19 cellular contexts compared by ENCODE assay signal in genomic region chr9:129647635-129648034, GRCh38. TPM values are rescaled to one million over a fixed set of nuclear protein-coding genes. Genes with fewer than 3 reads are reported as not detected.
DNase-seq lines count a peak whose midpoint lies in the region; ATAC-seq, FAIRE-seq and TF ChIP-seq lines count a peak whose summit lies in the region.
"Had no signal": no experiment of that assay in that cellular context is flagged by ENCODE, and none has a peak within 500 bp of the region (broad histone marks: within the 10 kb centered on the region; RNA-seq: fewer than 3 reads in every experiment).

No MANE protein-coding gene starts in this region.

- no peaks in the 10 kb centered on the region for H3K79me2 ChIP-seq in HepG2 (ENCODE audit: insufficient read depth, low read length)

- CTCF ChIA-PET in HepG2 (lab: Yijun Ruan, JAX; ENCODE audit: low intra/inter-chr PET ratio, low total read pairs) = no interaction called here

- peak overlapping the region; percentile 49 for H3K27ac Mint-ChIP-seq in nephron progenitor cell
- H3K27ac Mint-ChIP-seq: CD4-positive, CD25-positive, alpha-beta regulatory T cell had no signal

- H3K4me1 Mint-ChIP-seq in nephron progenitor cell = peaks cover 70% of the 10 kb centered on the region

- intact Hi-C loops in HepG2 (cut with micrococcal nuclease; ENCODE audit: unreplicated experiment) = no loop called here
- intact Hi-C loops in right lobe of liver (cut with DNase I) = loop anchor here (10.0 kb wide), 1 partner anchor 137 kb away; no protein-coding TSS in a partner anchor
- intact Hi-C loops in left colon (cut with DNase I, micrococcal nuclease) = no loop called here

- no peaks in the 10 kb centered on the region for H3K27me3 Mint-ChIP-seq in nephron progenitor cell (ENCODE audit: low read depth, poor library complexity)

- no peak overlapping the region for H2AFZ ChIP-seq in HepG2 (ENCODE audit: low read length)

- DNase-seq in HepG2 (ENCODE audit: low spot score) (no peak), right lobe of liver (no peak), nephron progenitor cell (no peak), middle frontal gyrus (ENCODE audit: extremely low spot score, low spot score) (no peak), left colon (no peak)
- no peak for DNase-seq in activated CD4-positive, alpha-beta T cell treated with anti-CD3 and anti-CD28 coated beads for 48 hours
- DNase-seq: BE2C; Caco-2; CD4-positive, CD25-positive, alpha-beta regulatory T cell; KBM-7; NCI-H1105; NCI-H2081; Right ventricle myocardium superior had no signal

- POLR2A ChIA-PET in HepG2 (lab: Yijun Ruan, JAX) = no interaction called here

- H3K36me3 ChIP-seq in HepG2 (replicated peaks in 1 of 2; ENCODE audit: control insufficient read depth in 1 of 2, insufficient read depth in 2 of 2, low read length in 2 of 2) (no peaks in the 10 kb centered on the region), right lobe of liver (no peaks in the 10 kb centered on the region)
- H3K36me3 ChIP-seq: BE2C, HAP-1 had no signal

- TF ChIP-seq EP300 in HepG2 (IDR thresholded peaks at IDR 0.05; ENCODE audit: low read depth in 2 of 2, low read length in 2 of 2) = no peak
- TF ChIP-seq EP300 in HepG2 (CRISPR knock-in tag; IDR thresholded peaks at IDR 0.05; ENCODE audit: borderline replicate concordance) = no peak

- TF ChIP-seq CTCF in HepG2 (CRISPR knock-in tag; IDR thresholded peaks at IDR 0.05) = no peak
- no peak for TF ChIP-seq CTCF in right lobe of liver (IDR thresholded peaks at IDR 0.05)
- TF ChIP-seq CTCF in nephron progenitor cell (IDR thresholded peaks at IDR 0.05) = no peak

- no peak overlapping the region for H3K4me2 ChIP-seq in HepG2 (ENCODE audit: low read depth, low read length)

- in situ Hi-C loops in HepG2 (cut with HindIII; ENCODE audit: extremely low pct_ligation_motif_present, low pct_unique_long_range_greater_than_20kb) = loop anchor here (10.0 kb wide), 1 partner anchor 137 kb away; no protein-coding TSS in a partner anchor

- no peak for TF ChIP-seq RAD21 in HepG2 (CRISPR knock-in tag; IDR thresholded peaks at IDR 0.05)

- H3K27me3 ChIP-seq in HepG2 (ENCODE audit: control insufficient read depth in 1 of 2, insufficient read depth in 2 of 2, low read length in 2 of 2) (peaks cover 10 to 46% of the 10 kb centered on the region in 2 experiments), right lobe of liver (no peaks in the 10 kb centered on the region)
- H3K27me3 ChIP-seq: BE2C had no signal

- H3K9me3 ChIP-seq in HepG2 (ENCODE audit: low read length) (no peaks in the 10 kb centered on the region), right lobe of liver (no peaks in the 10 kb centered on the region)
- H3K9me3 ChIP-seq: BE2C, Caco-2, HAP-1 had no signal

- BruUV-seq in HepG2 (replicated peaks; lab: Mats Ljungman, UMichigan) = no TSS peak

- H3K4me1 ChIP-seq in HepG2 (ENCODE audit: insufficient read depth, low read length) = peaks cover 17% of the 10 kb centered on the region
- no peaks in the 10 kb centered on the region for H3K4me1 ChIP-seq in right lobe of liver
- H3K4me1 ChIP-seq: Caco-2, HAP-1 had no signal

- H3K27ac ChIP-seq in HepG2 (ENCODE audit: extremely low read length, insufficient read depth, low read length) (no peak overlapping the region), right lobe of liver (no peak overlapping the region)
- H3K27ac ChIP-seq: SK-N-MC had no signal

- WGBS in HepG2 (ENCODE audit: low lambda C conversion rate) = 81% methylated on average over 10 of the region's 10 CpGs
- 73% methylated on average over 7 of the region's 10 CpGs for WGBS in right lobe of liver (ENCODE audit: insufficient coverage, low coverage, low lambda C conversion rate, missing lambda C conversion rate)

- peak overlapping the region; percentile 63 for H3K4me3 Mint-ChIP-seq in nephron progenitor cell

- TF ChIP-seq POLR2A in HepG2 (IDR thresholded peaks at IDR 0.05; ENCODE audit: insufficient read depth in 1 of 2, low read depth in 2 of 2, low read length in 2 of 2) (no peak), right lobe of liver (IDR thresholded peaks at IDR 0.05) (no peak)

- ATAC-seq in HepG2 (no peak), right lobe of liver (no peak), left colon (no peak)

- FAIRE-seq in HepG2 (lab: Jason Lieb, UNC) = no peak
- FAIRE-seq: A204.1, G401.6, RCC 7860 had no signal

- H3K36me3 Mint-ChIP-seq in nephron progenitor cell (ENCODE audit: low read depth) = no peaks in the 10 kb centered on the region
- H3K36me3 Mint-ChIP-seq: CD4-positive, CD25-positive, alpha-beta regulatory T cell had no signal

- H3K9me3 Mint-ChIP-seq in nephron progenitor cell = peaks cover 4% of the 10 kb centered on the region
- H3K9me3 Mint-ChIP-seq: CD4-positive, CD25-positive, alpha-beta regulatory T cell had no signal

- H3K4me3 ChIP-seq in HepG2 (replicated peaks in 1 of 3; ENCODE audit: insufficient read depth in 1 of 3, low read depth in 2 of 3, low read length in 3 of 3) = no peak overlapping the region
- no peak overlapping the region for H3K4me3 ChIP-seq in right lobe of liver
- H3K4me3 ChIP-seq: HAP-1, SK-N-MC had no signal

- no peak overlapping the region for H3K9ac ChIP-seq in HepG2 (ENCODE audit: insufficient read depth, low read depth, low read length)

- no peaks in the 10 kb centered on the region for H4K20me1 ChIP-seq in HepG2 (ENCODE audit: insufficient read depth, low read length)

RNA-seq across cellular contexts. Expression of gene ASB6, which starts 5.7 kb away (rescaled TPM):
- total RNA-seq in HepG2 (2016; rRNA removed; fragmentation: Illumina TruSeq; extraction: Trizol) (8.2 and 8.3 TPM in 2 replicates), right lobe of liver (1 to 10 TPM; 4.5 to 9.5 (median 5.4) TPM), left colon (10 to 100 TPM; 17.5 to 18.3 TPM)
- 1.6 and 1.8 TPM in 2 replicates for total RNA-seq in HepG2 (2016; cell fraction: cytosol; rRNA removed; fragmentation: Illumina TruSeq; extraction: Trizol; ENCODE audit: low read depth)
- 6.6 and 9.5 TPM in 2 replicates for total RNA-seq in HepG2 (2016; cell fraction: insoluble cytoplasmic fraction; rRNA removed; fragmentation: Illumina TruSeq; extraction: Trizol)
- 5.0 and 6.5 TPM in 2 replicates for total RNA-seq in HepG2 (2016; cell fraction: membrane; rRNA removed; fragmentation: Illumina TruSeq; extraction: Trizol)
- 7.3 TPM in 2 replicates for total RNA-seq in HepG2 (2016; cell fraction: nucleus; rRNA removed; fragmentation: Illumina TruSeq; extraction: Trizol)
- 8.4 and 10.8 TPM in 2 replicates for polyA plus RNA-seq in HepG2 (2011; rRNA removed)
- 6.1 and 7.8 TPM in 2 replicates for polyA plus RNA-seq in HepG2 (2011; cell fraction: cytosol; rRNA removed)
- polyA plus RNA-seq in HepG2 (2011; cell fraction: nucleus; rRNA removed) = 22.8 and 23.1 TPM in 2 replicates
- polyA plus RNA-seq in HepG2 (2012) = 4.2 and 5.8 TPM in 2 replicates
- 1.0 and 1.8 TPM in 2 replicates for polyA plus RNA-seq in HepG2 (2016; cell fraction: cytosol; fragmentation: Illumina TruSeq; extraction: Trizol; ENCODE audit: low read depth)
- 7.0 and 8.8 TPM in 2 replicates for polyA plus RNA-seq in HepG2 (2016; cell fraction: insoluble cytoplasmic fraction; fragmentation: Illumina TruSeq; extraction: Trizol; ENCODE audit: low read depth)
- 3.2 TPM in 2 replicates for polyA plus RNA-seq in HepG2 (2016; cell fraction: membrane; fragmentation: Illumina TruSeq; extraction: Trizol; ENCODE audit: low read depth)
- polyA plus RNA-seq in HepG2 (2016; cell fraction: nucleus; fragmentation: Illumina TruSeq; extraction: Trizol; ENCODE audit: insufficient read depth, low read depth) = 17.2 and 17.7 TPM in 2 replicates
- polyA minus RNA-seq in HepG2 (2011; rRNA and poly(A)+ RNA removed; ENCODE audit: low replicate concordance) = 10.0 and 29.3 TPM in 2 replicates
- polyA minus RNA-seq in HepG2 (2011; cell fraction: cytosol; rRNA and poly(A)+ RNA removed) = 2.7 and 3.2 TPM in 2 replicates
- polyA minus RNA-seq in HepG2 (2011; cell fraction: nucleus; rRNA and poly(A)+ RNA removed) = 5.0 and 5.6 TPM in 2 replicates

RNA-seq across cellular contexts. Expression of gene PRRX2, which starts 17.8 kb away (rescaled TPM):
- total RNA-seq in HepG2 (2016; rRNA removed; fragmentation: Illumina TruSeq; extraction: Trizol) = not detected in 2 replicates
- not detected in 2 replicates for total RNA-seq in HepG2 (2016; cell fraction: cytosol; rRNA removed; fragmentation: Illumina TruSeq; extraction: Trizol; ENCODE audit: low read depth)
- not detected in 2 replicates for total RNA-seq in HepG2 (2016; cell fraction: insoluble cytoplasmic fraction; rRNA removed; fragmentation: Illumina TruSeq; extraction: Trizol)
- total RNA-seq in HepG2 (2016; cell fraction: membrane; rRNA removed; fragmentation: Illumina TruSeq; extraction: Trizol) = not detected in 2 replicates
- not detected in 2 replicates for total RNA-seq in HepG2 (2016; cell fraction: nucleus; rRNA removed; fragmentation: Illumina TruSeq; extraction: Trizol)
- polyA plus RNA-seq in HepG2 (2011; rRNA removed) = 0.05 TPM in 1 of 2 replicates, not detected in the other
- not detected in 2 replicates for polyA plus RNA-seq in HepG2 (2011; cell fraction: cytosol; rRNA removed)
- not detected in 2 replicates for polyA plus RNA-seq in HepG2 (2011; cell fraction: nucleus; rRNA removed)
- polyA plus RNA-seq in HepG2 (2012) = not detected in 2 replicates
- polyA plus RNA-seq in HepG2 (2016; cell fraction: cytosol; fragmentation: Illumina TruSeq; extraction: Trizol; ENCODE audit: low read depth) = not detected in 2 replicates
- not detected in 2 replicates for polyA plus RNA-seq in HepG2 (2016; cell fraction: insoluble cytoplasmic fraction; fragmentation: Illumina TruSeq; extraction: Trizol; ENCODE audit: low read depth)
- not detected in 2 replicates for polyA plus RNA-seq in HepG2 (2016; cell fraction: membrane; fragmentation: Illumina TruSeq; extraction: Trizol; ENCODE audit: low read depth)
- not detected in 2 replicates for polyA plus RNA-seq in HepG2 (2016; cell fraction: nucleus; fragmentation: Illumina TruSeq; extraction: Trizol; ENCODE audit: insufficient read depth, low read depth)
- not detected in 2 replicates for polyA minus RNA-seq in HepG2 (2011; rRNA and poly(A)+ RNA removed; ENCODE audit: low replicate concordance)
- polyA minus RNA-seq in HepG2 (2011; cell fraction: cytosol; rRNA and poly(A)+ RNA removed) = not detected in 2 replicates
- polyA minus RNA-seq in HepG2 (2011; cell fraction: nucleus; rRNA and poly(A)+ RNA removed) = not detected in 2 replicates
- not detected for total RNA-seq in right lobe of liver
- 1 to 10 TPM in 1 of 2 donors, under 1 TPM in 1; 0.52 to 1.1 TPM for total RNA-seq in left colon
- total RNA-seq: Caco-2; CD4-positive, CD25-positive, alpha-beta regulatory T cell; OCI-LY7 had no signal
- polyA plus RNA-seq: CD4-positive, CD25-positive, alpha-beta regulatory T cell had no signal

RNA-seq across cellular contexts. Expression of gene NTMT1, which starts 21.7 kb away (rescaled TPM):
- total RNA-seq in HepG2 (2016; rRNA removed; fragmentation: Illumina TruSeq; extraction: Trizol) = 51.0 and 53.8 TPM in 2 replicates
- 18.8 and 21.6 TPM in 2 replicates for total RNA-seq in HepG2 (2016; cell fraction: cytosol; rRNA removed; fragmentation: Illumina TruSeq; extraction: Trizol; ENCODE audit: low read depth)
- 51.4 and 52.7 TPM in 2 replicates for total RNA-seq in HepG2 (2016; cell fraction: insoluble cytoplasmic fraction; rRNA removed; fragmentation: Illumina TruSeq; extraction: Trizol)
- total RNA-seq in HepG2 (2016; cell fraction: membrane; rRNA removed; fragmentation: Illumina TruSeq; extraction: Trizol) = 27.5 and 28.2 TPM in 2 replicates
- total RNA-seq in HepG2 (2016; cell fraction: nucleus; rRNA removed; fragmentation: Illumina TruSeq; extraction: Trizol) = 24.5 and 26.0 TPM in 2 replicates
- 49.1 and 52.7 TPM in 2 replicates for polyA plus RNA-seq in HepG2 (2011; rRNA removed)
- polyA plus RNA-seq in HepG2 (2011; cell fraction: cytosol; rRNA removed) = 51.6 and 54.5 TPM in 2 replicates
- 33.4 and 35.2 TPM in 2 replicates for polyA plus RNA-seq in HepG2 (2011; cell fraction: nucleus; rRNA removed)
- 25.7 and 35.9 TPM in 2 replicates for polyA plus RNA-seq in HepG2 (2012)
- polyA plus RNA-seq in HepG2 (2016; cell fraction: cytosol; fragmentation: Illumina TruSeq; extraction: Trizol; ENCODE audit: low read depth) = 25.5 and 33.2 TPM in 2 replicates
- 70.9 and 81.2 TPM in 2 replicates for polyA plus RNA-seq in HepG2 (2016; cell fraction: insoluble cytoplasmic fraction; fragmentation: Illumina TruSeq; extraction: Trizol; ENCODE audit: low read depth)
- 24.8 and 34.0 TPM in 2 replicates for polyA plus RNA-seq in HepG2 (2016; cell fraction: membrane; fragmentation: Illumina TruSeq; extraction: Trizol; ENCODE audit: low read depth)
- 54.6 and 61.5 TPM in 2 replicates for polyA plus RNA-seq in HepG2 (2016; cell fraction: nucleus; fragmentation: Illumina TruSeq; extraction: Trizol; ENCODE audit: insufficient read depth, low read depth)
- polyA minus RNA-seq in HepG2 (2011; rRNA and poly(A)+ RNA removed; ENCODE audit: low replicate concordance) = 26.8 and 119 TPM in 2 replicates
- polyA minus RNA-seq in HepG2 (2011; cell fraction: cytosol; rRNA and poly(A)+ RNA removed) = 14.8 and 17.0 TPM in 2 replicates
- 15.9 and 18.4 TPM in 2 replicates for polyA minus RNA-seq in HepG2 (2011; cell fraction: nucleus; rRNA and poly(A)+ RNA removed)
- 10 to 100 TPM; 15.6 to 28.3 (median 20.7) TPM for total RNA-seq in right lobe of liver
- total RNA-seq in left colon = 10 to 100 TPM; 23.2 to 25.8 TPM

RNA-seq across cellular contexts. Expression of gene C9orf50, which starts 26.7 kb away (rescaled TPM):
- not detected in 2 replicates for total RNA-seq in HepG2 (2016; rRNA removed; fragmentation: Illumina TruSeq; extraction: Trizol)
- total RNA-seq in HepG2 (2016; cell fraction: cytosol; rRNA removed; fragmentation: Illumina TruSeq; extraction: Trizol; ENCODE audit: low read depth) = not detected in 2 replicates
- total RNA-seq in HepG2 (2016; cell fraction: insoluble cytoplasmic fraction; rRNA removed; fragmentation: Illumina TruSeq; extraction: Trizol) = not detected in 2 replicates
- total RNA-seq in HepG2 (2016; cell fraction: membrane; rRNA removed; fragmentation: Illumina TruSeq; extraction: Trizol) = not detected in 2 replicates
- total RNA-seq in HepG2 (2016; cell fraction: nucleus; rRNA removed; fragmentation: Illumina TruSeq; extraction: Trizol) = not detected in 2 replicates
- not detected in 2 replicates for polyA plus RNA-seq in HepG2 (2011; rRNA removed)
- not detected in 2 replicates for polyA plus RNA-seq in HepG2 (2011; cell fraction: cytosol; rRNA removed)
- 0.10 TPM in 1 of 2 replicates, not detected in the other for polyA plus RNA-seq in HepG2 (2011; cell fraction: nucleus; rRNA removed)
- polyA plus RNA-seq in HepG2 (2012) = not detected in 2 replicates
- not detected in 2 replicates for polyA plus RNA-seq in HepG2 (2016; cell fraction: cytosol; fragmentation: Illumina TruSeq; extraction: Trizol; ENCODE audit: low read depth)
- not detected in 2 replicates for polyA plus RNA-seq in HepG2 (2016; cell fraction: insoluble cytoplasmic fraction; fragmentation: Illumina TruSeq; extraction: Trizol; ENCODE audit: low read depth)
- polyA plus RNA-seq in HepG2 (2016; cell fraction: membrane; fragmentation: Illumina TruSeq; extraction: Trizol; ENCODE audit: low read depth) = not detected in 2 replicates
- not detected in 2 replicates for polyA plus RNA-seq in HepG2 (2016; cell fraction: nucleus; fragmentation: Illumina TruSeq; extraction: Trizol; ENCODE audit: insufficient read depth, low read depth)
- not detected in 2 replicates for polyA minus RNA-seq in HepG2 (2011; rRNA and poly(A)+ RNA removed; ENCODE audit: low replicate concordance)
- polyA minus RNA-seq in HepG2 (2011; cell fraction: cytosol; rRNA and poly(A)+ RNA removed) = not detected in 2 replicates
- not detected in 2 replicates for polyA minus RNA-seq in HepG2 (2011; cell fraction: nucleus; rRNA and poly(A)+ RNA removed)
- total RNA-seq in right lobe of liver = not detected
- under 1 TPM in 1 of 2 donors, not detected in 1; 0.36 TPM for total RNA-seq in left colon
- total RNA-seq: Caco-2; CD4-positive, CD25-positive, alpha-beta regulatory T cell; OCI-LY7; Right ventricle myocardium superior had no signal
- polyA plus RNA-seq: CD4-positive, CD25-positive, alpha-beta regulatory T cell had no signal

Comparison
In these comparisons a context has a peak if more than half of its experiments do, and no peak if none do; other contexts are left out.
1. intact Hi-C loops: an anchor here in right lobe of liver (10.0 kb wide); none called in HepG2 and left colon.